Comparison of ENCODE assay signal across 1 cellular context in genomic region chr2:85235281-85235680, GRCh38.
TF ChIP-seq lines count a peak whose summit lies in the region.

No MANE protein-coding gene starts in this region.

TF ChIP-seq in H1, 55 proteins besides CTCF, POLR2A, EP300 and RAD21 (continued from another document):
- TF ChIP-seq CHD7 (IDR thresholded peaks at IDR 0.05; ENCODE audit: insufficient replicate concordance, low read length), result no peak
- no peak for TF ChIP-seq POLR2AphosphoS5 (IDR thresholded peaks at IDR 0.05; ENCODE audit: low read depth, low read length)
- TF ChIP-seq EGR1 (IDR thresholded peaks at IDR 0.05; ENCODE audit: borderline replicate concordance, low read depth, low read length), result no peak
- no peak for TF ChIP-seq TEAD4 (IDR thresholded peaks at IDR 0.05; ENCODE audit: low read depth, low read length)
- TF ChIP-seq SAP30 (IDR thresholded peaks at IDR 0.05; ENCODE audit: insufficient read depth, insufficient replicate concordance, low read length), result no peak
- TF ChIP-seq KDM1A (IDR thresholded peaks at IDR 0.05; ENCODE audit: borderline replicate concordance, low read length), result no peak
- no peak for TF ChIP-seq ASH2L (IDR thresholded peaks at IDR 0.05; ENCODE audit: low read length)
- TF ChIP-seq, protein P1, sequence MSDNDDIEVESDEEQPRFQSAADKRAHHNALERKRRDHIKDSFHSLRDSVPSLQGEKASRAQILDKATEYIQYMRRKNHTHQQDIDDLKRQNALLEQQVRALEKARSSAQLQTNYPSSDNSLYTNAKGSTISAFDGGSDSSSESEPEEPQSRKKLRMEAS (IDR thresholded peaks at IDR 0.05), result no peak
- no peak for TF ChIP-seq SUZ12 (IDR thresholded peaks at IDR 0.05; ENCODE audit: low read length)
